17 cellular contexts compared by ENCODE assay signal in genomic region chr5:133256276-133256675, GRCh38.
"Had no signal": no experiment of that assay in that cellular context is flagged by ENCODE, and none has a peak within 500 bp of the region (broad histone marks: within the 10 kb centered on the region; RNA-seq: fewer than 3 reads in every experiment).

No MANE protein-coding gene starts in this region.

- H3K4me1 ChIP-seq: lower lobe of right lung, stomach, upper lobe of right lung had no signal

- H3K9me3 Mint-ChIP-seq: activated CD4-positive, alpha-beta T cell treated with anti-CD3 and anti-CD28 coated beads, Interleukin-2, amount 10 ng/mL, durations not matched to agents 24 days and 14 days; mesothelial cell of epicardium had no signal

- H3K4me1 Mint-ChIP-seq: mesothelial cell of epicardium had no signal

- DNase-seq: activated CD4-positive, alpha-beta T cell treated with anti-CD3 and anti-CD28 coated beads, Interleukin-2, amount 10 ng/mL, durations not matched to agents 24 days and 14 days; activated CD4-positive, CD25-positive, alpha-beta regulatory T cell; activated gamma-delta T cell treated with Interleukin-2 at 50 U/mL for 16 hours; amniotic stem cell; kidney glomerular epithelial cell; lower lobe of right lung; ovary; stimulated activated CD4-positive, alpha-beta T cell treated with anti-CD3 and anti-CD28 coated beads, Interleukin-12 subunit alpha, Interleukin-12 subunit beta, amount 100 ng/mL, for 4 hours; stimulated activated CD4-positive, alpha-beta T cell treated with anti-CD3 and anti-CD28 coated beads, Interleukin-2, amount 100 ng/mL, for 24 hours; stomach; T-helper 17 cell; upper lobe of right lung had no signal

- H3K36me3 ChIP-seq: lower lobe of right lung, ovary, stomach, thoracic aorta, upper lobe of right lung had no signal

- H3K27ac Mint-ChIP-seq: activated CD4-positive, alpha-beta T cell treated with anti-CD3 and anti-CD28 coated beads, Interleukin-2, amount 10 ng/mL, durations not matched to agents 24 days and 14 days; activated naive CD8-positive, alpha-beta T cell; mesothelial cell of epicardium; T-helper 17 cell had no signal

- H3K27ac ChIP-seq: lower lobe of right lung, ovary, stomach, thoracic aorta, upper lobe of right lung had no signal

- H3K4me3 Mint-ChIP-seq: activated CD4-positive, alpha-beta T cell treated with anti-CD3 and anti-CD28 coated beads, Interleukin-2, amount 10 ng/mL, durations not matched to agents 24 days and 14 days; activated naive CD8-positive, alpha-beta T cell; mesothelial cell of epicardium; T-helper 17 cell had no signal

- H3K27me3 ChIP-seq: ovary, stomach, upper lobe of right lung had no signal

- H3K36me3 Mint-ChIP-seq: activated naive CD8-positive, alpha-beta T cell; mesothelial cell of epicardium had no signal

- FAIRE-seq: endometrium, TTC549 had no signal

- H3K9me3 ChIP-seq: lower lobe of right lung, ovary, stomach, thoracic aorta, upper lobe of right lung had no signal

- H3K27me3 Mint-ChIP-seq: activated CD4-positive, alpha-beta T cell treated with anti-CD3 and anti-CD28 coated beads, Interleukin-2, amount 10 ng/mL, durations not matched to agents 24 days and 14 days; activated naive CD8-positive, alpha-beta T cell; T-helper 17 cell had no signal

- H3K4me3 ChIP-seq: lower lobe of right lung, ovary, stomach, thoracic aorta, upper lobe of right lung had no signal

- ATAC-seq: lower lobe of right lung, T-helper 17 cell, upper lobe of right lung had no signal
